Comparison of ENCODE assay signal across 8 cellular contexts in the genomic region with DNA sequence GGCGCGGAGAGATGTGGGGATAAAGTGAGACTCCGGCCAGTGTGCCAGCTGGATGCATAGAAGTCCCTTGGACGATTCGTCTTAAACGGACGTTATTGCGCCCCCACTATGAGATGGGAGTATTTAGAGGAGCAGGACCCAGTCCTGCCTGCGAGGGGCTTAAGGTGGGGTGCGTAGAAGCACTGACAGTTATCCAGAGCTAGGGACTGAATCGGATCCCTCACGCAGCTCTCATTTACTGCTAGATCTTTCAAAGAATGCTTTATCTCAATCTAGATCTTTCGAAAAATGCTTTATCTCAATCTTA. TPM values are rescaled to one million over a fixed set of nuclear protein-coding genes. Genes with fewer than 3 reads are reported as not detected.
DNase-seq lines count a peak whose midpoint lies in the region; ATAC-seq, FAIRE-seq and TF ChIP-seq lines count a peak whose summit lies in the region.

No MANE protein-coding gene starts in this region.

- H2AFZ ChIP-seq in HepG2 (ENCODE audit: low read length), result no peak overlapping the region

- H3K36me3 Mint-ChIP-seq in activated naive CD8-positive, alpha-beta T cell treated with anti-CD3 and anti-CD28 coated beads, Interleukin-2, amount 50 U/mL, for 24 hours (ENCODE audit: low read depth), result peaks cover 30% of the 10 kb centered on the region

- peak overlapping the region; percentile 85 for H3K9ac ChIP-seq in HepG2 (ENCODE audit: insufficient read depth, low read depth, low read length)

- peaks cover 65% of the 10 kb centered on the region for H3K4me1 Mint-ChIP-seq in activated naive CD8-positive, alpha-beta T cell treated with anti-CD3 and anti-CD28 coated beads, Interleukin-2, amount 50 U/mL, for 24 hours

- no TSS peak for BruUV-seq in HepG2 (replicated peaks; lab: Mats Ljungman, UMichigan)

- in situ Hi-C loops in HepG2 (cut with HindIII; ENCODE audit: extremely low pct_ligation_motif_present, low pct_unique_long_range_greater_than_20kb) (no loop called here), transverse colon (cut with MboI; ENCODE audit: low pct_ligation_motif_present in 1 of 4, low pct_unique_long_range_greater_than_20kb in 1 of 4, low sequenced_read_pairs in 3 of 4) (no loop called here)

- H3K27ac ChIP-seq in HepG2 (ENCODE audit: extremely low read length, insufficient read depth, low read length) (peak overlapping the region; percentile 84), transverse colon (peak overlapping the region; percentile 85 to 89 (median 88))

- TF ChIP-seq POLR2A in GM12892 (IDR thresholded peaks at IDR 0.05; ENCODE audit: low read depth, low read length), result no peak
- TF ChIP-seq POLR2A in HepG2 (IDR thresholded peaks at IDR 0.05; ENCODE audit: insufficient read depth in 1 of 2, low read depth in 2 of 2, low read length in 2 of 2), result no peak
- no peak for TF ChIP-seq POLR2A in transverse colon (IDR thresholded peaks at IDR 0.05)

- FAIRE-seq in GM12892 (lab: Jason Lieb, UNC) (peak; percentile 38), HepG2 (lab: Jason Lieb, UNC) (no peak)

- H3K27ac Mint-ChIP-seq in activated naive CD8-positive, alpha-beta T cell treated with anti-CD3 and anti-CD28 coated beads, Interleukin-2, amount 50 U/mL, for 24 hours, result peak overlapping the region; percentile 95

- peaks cover 69% of the 10 kb centered on the region for H3K4me1 ChIP-seq in HepG2 (ENCODE audit: insufficient read depth, low read length)
- peaks cover 3 to 41% (median 30%) of the 10 kb centered on the region in 4 donors for H3K4me1 ChIP-seq in transverse colon

- WGBS in HepG2 (ENCODE audit: low lambda C conversion rate), result under 1% methylated on average over 11 of the region's 13 CpGs
- WGBS in transverse colon (ENCODE audit: low coverage in 1 of 2), 2 donors, result 4% methylated on average over 13 of the region's 13 CpGs; no CpG with 5 or more reads in 1 of the 2 donors

- H3K36me3 ChIP-seq in HepG2 (replicated peaks in 1 of 2; ENCODE audit: control insufficient read depth in 1 of 2, insufficient read depth in 2 of 2, low read length in 2 of 2) (no peaks in the 10 kb centered on the region; a peak in 2 of 5 replicates), transverse colon (no peaks in the 10 kb centered on the region)

- peak overlapping the region; percentile 76 to 88 (median 79) for H3K4me3 ChIP-seq in HepG2 (replicated peaks in 1 of 3; ENCODE audit: insufficient read depth in 1 of 3, low read depth in 2 of 3, low read length in 3 of 3)
- peak overlapping the region; percentile 50 to 65 (median 56) for H3K4me3 ChIP-seq in transverse colon

- H3K9me3 Mint-ChIP-seq in activated naive CD8-positive, alpha-beta T cell treated with anti-CD3 and anti-CD28 coated beads, Interleukin-2, amount 50 U/mL, for 24 hours, result no peaks in the 10 kb centered on the region

- intact Hi-C loops in HepG2 (cut with micrococcal nuclease; ENCODE audit: unreplicated experiment), result loop anchor here (1.0 kb wide), 1 partner anchor 45 kb away; no protein-coding TSS in a partner anchor
- intact Hi-C loops in transverse colon (cut with DNase I; ENCODE audit: low total_unique reads), result no loop called here

- TF ChIP-seq EP300 in HepG2 (IDR thresholded peaks at IDR 0.05; ENCODE audit: low read depth in 2 of 2, low read length in 2 of 2) (no peak), HepG2 (CRISPR knock-in tag; IDR thresholded peaks at IDR 0.05; ENCODE audit: borderline replicate concordance) (no peak), transverse colon (IDR thresholded peaks at IDR 0.05; ENCODE audit: low read depth) (no peak)

- ATAC-seq in HG02798 (IDR thresholded peaks at IDR 0.05; ENCODE audit: poor library complexity, unreplicated experiment) (peak; percentile 13), HepG2 (no peak), HG03521 (IDR thresholded peaks at IDR 0.05; ENCODE audit: unreplicated experiment) (no peak)
- ATAC-seq in activated naive CD8-positive, alpha-beta T cell treated with anti-CD3 and anti-CD28 coated beads, Interleukin-2, amount 50 U/mL, for 24 hours, result peak; percentile 17

- no peak for TF ChIP-seq RAD21 in HepG2 (CRISPR knock-in tag; IDR thresholded peaks at IDR 0.05)

- CTCF ChIA-PET in HepG2 (lab: Yijun Ruan, JAX; ENCODE audit: low intra/inter-chr PET ratio, low total read pairs), result no interaction called here

- H3K9me3 ChIP-seq in HepG2 (ENCODE audit: low read length), result no peaks in the 10 kb centered on the region
- H3K9me3 ChIP-seq in transverse colon, result no peaks in the 10 kb centered on the region

- TF ChIP-seq CTCF in HepG2 (CRISPR knock-in tag; IDR thresholded peaks at IDR 0.05) (peak; percentile 29; the same call in 1 of the 2 replicates), transverse colon (IDR thresholded peaks at IDR 0.05) (no peak)

- peak overlapping the region; percentile 75 for H3K4me2 ChIP-seq in HepG2 (ENCODE audit: low read depth, low read length)

- POLR2A ChIA-PET in HepG2 (lab: Yijun Ruan, JAX), result interaction anchor here (1.2 to 4.6 kb wide), 6 partner anchors 11 to 228 kb away, joined by 4 to 99 read pairs (median 8); no protein-coding TSS in a partner anchor

- H3K4me3 Mint-ChIP-seq in activated naive CD8-positive, alpha-beta T cell treated with anti-CD3 and anti-CD28 coated beads, Interleukin-2, amount 50 U/mL, for 24 hours, result peak overlapping the region; percentile 97

- no peaks in the 10 kb centered on the region; a peak in 1 of 5 replicates for H3K27me3 ChIP-seq in HepG2 (ENCODE audit: control insufficient read depth in 1 of 2, insufficient read depth in 2 of 2, low read length in 2 of 2)
- peaks cover 14% of the 10 kb centered on the region for H3K27me3 ChIP-seq in transverse colon

- DNase-seq in GM12892 (ENCODE audit: insufficient read length) (no peak), HepG2 (ENCODE audit: low spot score) (no peak), transverse colon (no peak), middle frontal gyrus (ENCODE audit: extremely low spot score, low spot score) (no peak), NCI-H526 treated with DMSO at 0.1 percent for 48 hours (lab: John Stamatoyannopoulos, UW) (no peak)
- no peak for DNase-seq in activated naive CD8-positive, alpha-beta T cell treated with anti-CD3 and anti-CD28 coated beads, Interleukin-2, amount 50 U/mL, for 24 hours

- H3K79me2 ChIP-seq in HepG2 (ENCODE audit: insufficient read depth, low read length), result peaks cover 39% of the 10 kb centered on the region

- peaks cover 3% of the 10 kb centered on the region for H3K27me3 Mint-ChIP-seq in activated naive CD8-positive, alpha-beta T cell treated with anti-CD3 and anti-CD28 coated beads, Interleukin-2, amount 50 U/mL, for 24 hours

- no peaks in the 10 kb centered on the region for H4K20me1 ChIP-seq in HepG2 (ENCODE audit: insufficient read depth, low read length)

TF ChIP-seq in HepG2, 621 proteins besides CTCF, POLR2A, EP300 and RAD21 (continues in another document):
- no peak for TF ChIP-seq HNRNPH1 (optimal IDR thresholded peaks at IDR 0.05; ENCODE audit: low read depth, low read length)
- 0 out of 2 replicates have a peak, but pooled peaks have one; percentile 10 for TF ChIP-seq SMAD1 (CRISPR knock-in tag; IDR thresholded peaks at IDR 0.05; ENCODE audit: borderline replicate concordance, low read depth)
- peak; percentile 6; the same call in 1 of the 2 replicates for TF ChIP-seq ZNF292 (CRISPR knock-in tag; IDR thresholded peaks at IDR 0.05; ENCODE audit: borderline replicate concordance, low read depth)
- peak; percentile 10; the same call in 1 of the 2 replicates for TF ChIP-seq ZNF572 (CRISPR knock-in tag; IDR thresholded peaks at IDR 0.05)
- TF ChIP-seq ZNF850 (CRISPR knock-in tag; conservative IDR thresholded peaks at IDR 0.05), result no peak
- TF ChIP-seq ZBTB20 (CRISPR knock-in tag; IDR thresholded peaks at IDR 0.05; ENCODE audit: borderline replicate concordance, low read depth), result 0 out of 2 replicates have a peak, but pooled peaks have one; percentile 55
- 0 out of 2 replicates have a peak, but pooled peaks have one; percentile 69 for TF ChIP-seq DNMT3B (CRISPR knock-in tag; conservative IDR thresholded peaks at IDR 0.05)
- no peak for TF ChIP-seq SNAI1 (CRISPR knock-in tag; IDR thresholded peaks at IDR 0.05; ENCODE audit: borderline replicate concordance)
- no peak for TF ChIP-seq LCORL (IDR thresholded peaks at IDR 0.05)
- TF ChIP-seq LCORL (CRISPR knock-in tag; IDR thresholded peaks at IDR 0.05), result 0 out of 2 replicates have a peak, but pooled peaks have one; percentile 2

RNA-seq across cellular contexts. Expression of a gene that starts 0.6 kb away (rescaled TPM):
- 7.3 TPM for polyA plus RNA-seq in GM12892 (2012; ENCODE audit: missing spikeins)
- total RNA-seq in HepG2 (2016; rRNA removed; fragmentation: Illumina TruSeq; extraction: Trizol) (6.4 and 9.5 TPM in 2 replicates), transverse colon (10 to 100 TPM; 10.5 to 71.8 (median 31.5) TPM)
- total RNA-seq in HepG2 (2016; cell fraction: cytosol; rRNA removed; fragmentation: Illumina TruSeq; extraction: Trizol; ENCODE audit: low read depth), result 2.7 and 3.2 TPM in 2 replicates
- 6.5 and 9.4 TPM in 2 replicates for total RNA-seq in HepG2 (2016; cell fraction: insoluble cytoplasmic fraction; rRNA removed; fragmentation: Illumina TruSeq; extraction: Trizol)
- total RNA-seq in HepG2 (2016; cell fraction: membrane; rRNA removed; fragmentation: Illumina TruSeq; extraction: Trizol), result 4.5 and 4.6 TPM in 2 replicates
- total RNA-seq in HepG2 (2016; cell fraction: nucleus; rRNA removed; fragmentation: Illumina TruSeq; extraction: Trizol), result 11.7 and 12.4 TPM in 2 replicates
- polyA plus RNA-seq in HepG2 (2011; rRNA removed), result 33.0 and 40.6 TPM in 2 replicates
- polyA plus RNA-seq in HepG2 (2011; cell fraction: cytosol; rRNA removed), result 28.1 and 33.2 TPM in 2 replicates
- 38.4 and 39.5 TPM in 2 replicates for polyA plus RNA-seq in HepG2 (2011; cell fraction: nucleus; rRNA removed)
- polyA plus RNA-seq in HepG2 (2012), result 41.1 and 41.9 TPM in 2 replicates
- polyA plus RNA-seq in HepG2 (2016; cell fraction: cytosol; fragmentation: Illumina TruSeq; extraction: Trizol; ENCODE audit: low read depth), result 1.8 and 3.1 TPM in 2 replicates
- polyA plus RNA-seq in HepG2 (2016; cell fraction: insoluble cytoplasmic fraction; fragmentation: Illumina TruSeq; extraction: Trizol; ENCODE audit: low read depth), result 5.9 and 6.0 TPM in 2 replicates
- polyA plus RNA-seq in HepG2 (2016; cell fraction: membrane; fragmentation: Illumina TruSeq; extraction: Trizol; ENCODE audit: low read depth), result 3.5 and 3.7 TPM in 2 replicates
- 12.7 and 12.8 TPM in 2 replicates for polyA plus RNA-seq in HepG2 (2016; cell fraction: nucleus; fragmentation: Illumina TruSeq; extraction: Trizol; ENCODE audit: insufficient read depth, low read depth)
- 4.8 and 51.2 TPM in 2 replicates for polyA minus RNA-seq in HepG2 (2011; rRNA and poly(A)+ RNA removed; ENCODE audit: low replicate concordance)
- polyA minus RNA-seq in HepG2 (2011; cell fraction: cytosol; rRNA and poly(A)+ RNA removed), result 40.8 and 61.8 TPM in 2 replicates
- 27.0 and 35.1 TPM in 2 replicates for polyA minus RNA-seq in HepG2 (2011; cell fraction: nucleus; rRNA and poly(A)+ RNA removed)

Comparison
In these comparisons a context has a peak if more than half of its experiments do, and no peak if none do; other contexts are left out.
1. ATAC-seq: peak in HG02798 (single experiment) and activated naive CD8-positive, alpha-beta T cell treated with anti-CD3 and anti-CD28 coated beads, Interleukin-2, amount 50 U/mL, for 24 hours (single experiment); none in HepG2 (single experiment) and HG03521 (single experiment).